28 cellular contexts compared by ENCODE assay signal in the genomic region with DNA sequence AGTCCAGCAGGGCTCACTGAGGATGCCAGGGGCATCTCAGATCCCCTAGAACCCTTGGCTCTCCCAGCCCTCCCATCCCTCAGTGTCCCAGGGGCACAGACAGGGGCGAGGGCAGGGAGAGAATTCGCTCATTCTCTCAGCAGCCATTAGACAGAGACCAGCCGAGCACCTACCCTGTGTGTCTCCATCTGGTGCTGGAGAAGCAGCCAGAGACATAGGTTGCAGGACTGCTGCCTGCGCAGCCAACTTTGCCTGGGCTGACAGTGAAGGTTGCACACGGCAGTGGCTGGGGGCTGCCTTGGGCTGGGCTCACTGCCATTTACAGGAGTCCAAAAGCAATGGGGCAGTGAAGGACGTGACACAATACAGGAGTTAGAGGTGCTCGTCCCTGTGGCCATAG.
"Had no signal": no experiment of that assay in that cellular context is flagged by ENCODE, and none has a peak within 500 bp of the region (broad histone marks: within the 10 kb centered on the region; RNA-seq: fewer than 3 reads in every experiment).

No MANE protein-coding gene starts in this region.

- H3K9me3 ChIP-seq: body of pancreas, MG63 had no signal

- DNase-seq: activated CD4-positive, alpha-beta memory T cell treated with anti-CD3 and anti-CD28 coated beads, Interleukin-2, amount 10 ng/mL, durations not matched to agents 7 days and 5 days; activated CD4-positive, alpha-beta T cell treated with anti-CD3 and anti-CD28 coated beads for 1 hour; activated CD4-positive, alpha-beta T cell treated with anti-CD3 and anti-CD28 coated beads for 48 hours; activated CD4-positive, CD25-positive, alpha-beta regulatory T cell; activated gamma-delta T cell; activated naive CD4-positive, alpha-beta T cell treated with Interleukin-2 at 50 U/mL for 16 hours; activated naive CD8-positive, alpha-beta T cell treated with anti-CD3 and anti-CD28 coated beads, Interleukin-2, amount 10 ng/mL, durations not matched to agents 7 days and 5 days; activated T-cell treated with anti-CD3 and anti-CD28 coated beads, Interleukin-2, amount 50 U/mL, for 1 hour; activated T-cell treated with anti-CD3 and anti-CD28 coated beads, Interleukin-2, amount 50 U/mL, for 72 hours; amygdala; body of pancreas; Kasumi-1; KG1; MG63; NCI-H1048; NCI-H1436 treated with DMSO at 0.1 percent for 48 hours; NCI-H1694 treated with DMSO at 0.1 percent for 48 hours; NCI-H2029; NCI-H345; NCI-H524 treated with DMSO at 0.1 percent for 48 hours; SHP77 treated with DMSO at 0.1 percent for 48 hours; T-cell; T-helper 17 cell had no signal

- H3K27me3 ChIP-seq: MG63 had no signal

- H3K9me3 Mint-ChIP-seq: activated CD4-positive, alpha-beta memory T cell treated with anti-CD3 and anti-CD28 coated beads, Interleukin-2, amount 10 ng/mL, durations not matched to agents 7 days and 5 days had no signal

- H3K27ac ChIP-seq: body of pancreas, VCaP had no signal

- ATAC-seq: activated T-cell treated with anti-CD3 and anti-CD28 coated beads, Interleukin-2, amount 50 U/mL, for 72 hours; activated T-helper 17 cell treated with anti-CD3 and anti-CD28 coated beads, Interleukin-2, amount 50 U/mL, for 72 hours; body of pancreas; Panc1; SK-N-SH treated with all-trans-retinoic acid at 6 μM for 48 hours; T-cell; T-helper 17 cell had no signal

- H3K4me3 ChIP-seq: body of pancreas, MG63 had no signal

- H3K27me3 Mint-ChIP-seq: activated naive CD8-positive, alpha-beta T cell treated with anti-CD3 and anti-CD28 coated beads, Interleukin-2, amount 10 ng/mL, durations not matched to agents 7 days and 5 days had no signal

- H3K4me1 Mint-ChIP-seq: activated CD4-positive, alpha-beta memory T cell treated with anti-CD3 and anti-CD28 coated beads, Interleukin-2, amount 10 ng/mL, durations not matched to agents 7 days and 5 days; activated naive CD4-positive, alpha-beta T cell treated with anti-CD3 and anti-CD28 coated beads, Interleukin-2, amount 50 U/mL, for 24 hours; activated naive CD8-positive, alpha-beta T cell treated with anti-CD3 and anti-CD28 coated beads, Interleukin-2, amount 10 ng/mL, durations not matched to agents 7 days and 5 days; activated T-helper 17 cell treated with anti-CD3 and anti-CD28 coated beads, Interleukin-2, amount 50 U/mL, for 72 hours; T-cell; T-helper 17 cell had no signal

- H3K36me3 ChIP-seq: MG63 had no signal

- H3K27ac Mint-ChIP-seq: activated CD4-positive, alpha-beta memory T cell treated with anti-CD3 and anti-CD28 coated beads, Interleukin-2, amount 10 ng/mL, durations not matched to agents 7 days and 5 days; activated naive CD4-positive, alpha-beta T cell treated with anti-CD3 and anti-CD28 coated beads, Interleukin-2, amount 50 U/mL, for 24 hours; activated naive CD8-positive, alpha-beta T cell treated with anti-CD3 and anti-CD28 coated beads, Interleukin-2, amount 10 ng/mL, durations not matched to agents 7 days and 5 days; activated T-cell treated with anti-CD3 and anti-CD28 coated beads, Interleukin-2, amount 50 U/mL, for 72 hours; activated T-helper 17 cell treated with anti-CD3 and anti-CD28 coated beads, Interleukin-2, amount 50 U/mL, for 72 hours; T-cell; T-helper 17 cell had no signal

- H3K4me3 Mint-ChIP-seq: activated CD4-positive, alpha-beta memory T cell treated with anti-CD3 and anti-CD28 coated beads, Interleukin-2, amount 10 ng/mL, durations not matched to agents 7 days and 5 days; activated naive CD4-positive, alpha-beta T cell treated with anti-CD3 and anti-CD28 coated beads, Interleukin-2, amount 50 U/mL, for 24 hours; activated naive CD8-positive, alpha-beta T cell treated with anti-CD3 and anti-CD28 coated beads, Interleukin-2, amount 10 ng/mL, durations not matched to agents 7 days and 5 days; activated T-cell treated with anti-CD3 and anti-CD28 coated beads, Interleukin-2, amount 50 U/mL, for 72 hours; activated T-helper 17 cell treated with anti-CD3 and anti-CD28 coated beads, Interleukin-2, amount 50 U/mL, for 72 hours; T-cell; T-helper 17 cell had no signal

- H3K36me3 Mint-ChIP-seq: activated naive CD4-positive, alpha-beta T cell treated with anti-CD3 and anti-CD28 coated beads, Interleukin-2, amount 50 U/mL, for 24 hours; activated naive CD8-positive, alpha-beta T cell treated with anti-CD3 and anti-CD28 coated beads, Interleukin-2, amount 10 ng/mL, durations not matched to agents 7 days and 5 days; T-cell had no signal
